ENCODE assay signal across 24 cellular contexts in the genomic region with DNA sequence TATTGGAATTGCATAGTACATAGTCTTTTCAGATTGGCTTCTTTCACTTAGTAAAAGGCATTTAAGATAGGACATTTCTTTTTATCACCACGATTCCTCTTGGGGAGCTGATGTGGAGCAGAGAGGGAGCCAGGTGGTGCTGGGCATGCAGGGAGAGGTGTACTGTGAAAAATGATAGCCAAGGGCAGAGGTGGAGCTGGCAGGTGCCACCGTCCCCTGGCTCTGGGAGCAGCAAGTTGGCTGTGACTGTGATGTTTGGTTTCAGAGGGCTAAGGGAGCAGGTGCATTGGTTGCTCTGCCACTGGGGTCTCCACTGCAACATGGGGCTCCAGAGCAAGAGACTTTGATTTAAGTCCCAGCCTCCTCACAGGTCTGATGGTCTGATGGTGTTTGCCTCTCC. TPM values are rescaled to one million over a fixed set of nuclear protein-coding genes. Genes with fewer than 3 reads are reported as not detected.
"Had no signal": no experiment of that assay in that cellular context is flagged by ENCODE, and none has a peak within 500 bp of the region (broad histone marks: within the 10 kb centered on the region; RNA-seq: fewer than 3 reads in every experiment).

No MANE protein-coding gene starts in this region.

- ATAC-seq: activated CD8-positive, alpha-beta T cell treated with anti-CD3 and anti-CD28 coated beads, Interleukin-2, amount 10 ng/mL, durations not matched to agents 7 days and 5 days; left lobe of liver; lower lobe of right lung; mucosa of descending colon; right lobe of liver; stimulated activated memory B cell treated with anti-CD40 and anti-IgM and Interleukin-4, amounts not matched to agents 10 μg/mL and 1 μg/mL and 100 μg/mL, for 72 hours had no signal

- DNase-seq: activated CD4-positive, alpha-beta T cell treated with anti-CD3 and anti-CD28 coated beads for 1 hour; activated CD4-positive, alpha-beta T cell treated with anti-CD3 and anti-CD28 coated beads, Interleukin-2, amount 50 U/mL, for 1 hour; activated CD8-positive, alpha-beta T cell treated with anti-CD3 and anti-CD28 coated beads, Interleukin-2, amount 10 ng/mL, durations not matched to agents 7 days and 5 days; activated gamma-delta T cell treated with Interleukin-2 at 50 U/mL for 16 hours; aorta; brain microvascular endothelial cell; caudate nucleus; effector CD8-positive, alpha-beta T cell; erythroblast; kidney; lower lobe of right lung; mesendoderm; nucleus accumbens; right lobe of liver; stimulated activated CD4-positive, alpha-beta T cell treated with anti-CD3 and anti-CD28 coated beads, Interleukin-1b, Interleukin-23, amount 100 ng/mL, for 48 hours; transverse colon; uterus; WERI-Rb-1 had no signal

- FAIRE-seq: kidney, TTC549 had no signal

RNA-seq across cellular contexts. Expression of gene SGSM1, which starts 16.5 kb away (rescaled TPM):
- total RNA-seq: activated CD8-positive, alpha-beta T cell treated with anti-CD3 and anti-CD28 coated beads, Interleukin-2, amount 10 ng/mL, durations not matched to agents 7 days and 5 days; fibroblast of lung had no signal

RNA-seq across cellular contexts. Expression of gene PIWIL3, which starts 48.0 kb away (rescaled TPM):
- total RNA-seq: activated CD8-positive, alpha-beta T cell treated with anti-CD3 and anti-CD28 coated beads, Interleukin-2, amount 10 ng/mL, durations not matched to agents 7 days and 5 days; aorta; fibroblast of lung; kidney; left lobe of liver; lower lobe of right lung; mucosa of descending colon; right lobe of liver; temporal lobe; transverse colon; uterus had no signal
